Comparison of ENCODE assay signal across 1 cellular context in the genomic region with DNA sequence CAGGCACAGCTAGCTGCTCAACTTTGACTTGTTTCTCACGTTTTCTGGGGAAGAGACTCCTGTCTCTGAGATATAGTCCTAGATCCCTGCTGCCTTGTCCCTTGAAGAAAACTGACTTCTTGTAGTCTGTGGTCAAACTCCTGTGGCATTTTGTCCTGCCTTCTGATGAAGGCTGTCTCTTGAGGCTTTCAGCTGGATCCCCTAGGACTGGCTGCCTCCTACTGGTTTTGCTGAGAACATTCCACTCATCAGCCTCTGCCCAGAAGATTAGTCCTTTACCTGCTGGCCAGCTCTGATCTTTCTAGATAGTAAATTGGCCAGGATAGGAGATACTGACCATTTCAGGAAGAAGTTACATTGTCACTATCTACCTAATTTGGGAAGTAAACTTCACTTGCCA.
TF ChIP-seq lines count a peak whose summit lies in the region.

No MANE protein-coding gene starts in this region.

TF ChIP-seq in K562, 482 proteins besides CTCF, POLR2A, EP300 and RAD21 (continued from another document):
- TF ChIP-seq, protein P1, sequence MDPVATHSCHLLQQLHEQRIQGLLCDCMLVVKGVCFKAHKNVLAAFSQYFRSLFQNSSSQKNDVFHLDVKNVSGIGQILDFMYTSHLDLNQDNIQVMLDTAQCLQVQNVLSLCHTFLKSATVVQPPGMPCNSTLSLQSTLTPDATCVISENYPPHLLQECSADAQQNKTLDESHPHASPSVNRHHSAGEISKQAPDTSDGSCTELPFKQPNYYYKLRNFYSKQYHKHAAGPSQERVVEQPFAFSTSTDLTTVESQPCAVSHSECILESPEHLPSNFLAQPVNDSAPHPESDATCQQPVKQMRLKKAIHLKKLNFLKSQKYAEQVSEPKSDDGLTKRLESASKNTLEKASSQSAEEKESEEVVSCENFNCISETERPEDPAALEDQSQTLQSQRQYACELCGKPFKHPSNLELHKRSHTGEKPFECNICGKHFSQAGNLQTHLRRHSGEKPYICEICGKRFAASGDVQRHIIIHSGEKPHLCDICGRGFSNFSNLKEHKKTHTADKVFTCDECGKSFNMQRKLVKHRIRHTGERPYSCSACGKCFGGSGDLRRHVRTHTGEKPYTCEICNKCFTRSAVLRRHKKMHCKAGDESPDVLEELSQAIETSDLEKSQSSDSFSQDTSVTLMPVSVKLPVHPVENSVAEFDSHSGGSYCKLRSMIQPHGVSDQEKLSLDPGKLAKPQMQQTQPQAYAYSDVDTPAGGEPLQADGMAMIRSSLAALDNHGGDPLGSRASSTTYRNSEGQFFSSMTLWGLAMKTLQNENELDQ (CRISPR knock-in tag; IDR thresholded peaks at IDR 0.05; ENCODE audit: borderline replicate concordance): no peak
- TF ChIP-seq, protein P2, sequence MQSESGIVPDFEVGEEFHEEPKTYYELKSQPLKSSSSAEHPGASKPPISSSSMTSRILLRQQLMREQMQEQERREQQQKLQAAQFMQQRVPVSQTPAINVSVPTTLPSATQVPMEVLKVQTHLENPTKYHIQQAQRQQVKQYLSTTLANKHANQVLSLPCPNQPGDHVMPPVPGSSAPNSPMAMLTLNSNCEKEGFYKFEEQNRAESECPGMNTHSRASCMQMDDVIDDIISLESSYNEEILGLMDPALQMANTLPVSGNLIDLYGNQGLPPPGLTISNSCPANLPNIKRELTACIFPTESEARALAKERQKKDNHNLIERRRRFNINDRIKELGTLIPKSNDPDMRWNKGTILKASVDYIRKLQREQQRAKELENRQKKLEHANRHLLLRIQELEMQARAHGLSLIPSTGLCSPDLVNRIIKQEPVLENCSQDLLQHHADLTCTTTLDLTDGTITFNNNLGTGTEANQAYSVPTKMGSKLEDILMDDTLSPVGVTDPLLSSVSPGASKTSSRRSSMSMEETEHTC (IDR thresholded peaks at IDR 0.05): no peak
